ENCODE assay signal across 1 cellular context in genomic region chr22:30668306-30668655, GRCh38.
TF ChIP-seq lines count a peak whose summit lies in the region.

No MANE protein-coding gene starts in this region.

TF ChIP-seq in HepG2, 621 proteins besides CTCF, POLR2A, EP300 and RAD21 (continued from another document):
- TF ChIP-seq ZNF687 (CRISPR knock-in tag; IDR thresholded peaks at IDR 0.05) (no peak), LBX2 (CRISPR knock-in tag; IDR thresholded peaks at IDR 0.05; ENCODE audit: borderline replicate concordance) (no peak), ZNF569 (CRISPR knock-in tag; IDR thresholded peaks at IDR 0.05; ENCODE audit: borderline replicate concordance) (no peak)
